In genomic region chr6:46590765-46591164, GRCh38 we compare ENCODE assay signal across 40 cellular contexts.
"Had no signal": no experiment of that assay in that cellular context is flagged by ENCODE, and none has a peak within 500 bp of the region (broad histone marks: within the 10 kb centered on the region; RNA-seq: fewer than 3 reads in every experiment).

No MANE protein-coding gene starts in this region.

- ATAC-seq: activated naive CD4-positive, alpha-beta T cell treated with anti-CD3 and anti-CD28 coated beads, Interleukin-2, amount 50 U/mL, for 72 hours; activated naive CD8-positive, alpha-beta T cell treated with anti-CD3 and anti-CD28 coated beads, Interleukin-2, amount 50 U/mL, for 24 hours; activated T-cell treated with anti-CD3 and anti-CD28 coated beads, Interleukin-2, amount 50 U/mL, for 4 hours; activated T-cell treated with anti-CD3 and anti-CD28 coated beads, Interleukin-2, amount 50 U/mL, for 72 hours; activated T-helper 17 cell treated with anti-CD3 and anti-CD28 coated beads, Interleukin-2, amount 50 U/mL, for 72 hours; body of pancreas had no signal

- H3K4me3 Mint-ChIP-seq: activated naive CD4-positive, alpha-beta T cell treated with anti-CD3 and anti-CD28 coated beads for 36 hours; activated naive CD4-positive, alpha-beta T cell treated with anti-CD3 and anti-CD28 coated beads, Interleukin-2, amount 10 ng/mL, durations not matched to agents 7 days and 5 days; activated naive CD4-positive, alpha-beta T cell treated with anti-CD3 and anti-CD28 coated beads, Interleukin-2, amount 50 U/mL, for 24 hours; activated naive CD8-positive, alpha-beta T cell; activated naive CD8-positive, alpha-beta T cell treated with anti-CD3 and anti-CD28 coated beads for 36 hours; activated naive CD8-positive, alpha-beta T cell treated with anti-CD3 and anti-CD28 coated beads, Interleukin-2, amount 10 ng/mL, durations not matched to agents 7 days and 5 days; activated naive CD8-positive, alpha-beta T cell treated with anti-CD3 and anti-CD28 coated beads, Interleukin-2, amount 50 U/mL, for 24 hours; activated T-cell treated with anti-CD3 and anti-CD28 coated beads, Interleukin-2, amount 50 U/mL, for 24 hours; activated T-cell treated with anti-CD3 and anti-CD28 coated beads, Interleukin-2, amount 50 U/mL, for 4 hours; activated T-cell treated with anti-CD3 and anti-CD28 coated beads, Interleukin-2, amount 50 U/mL, for 72 hours; activated T-helper 1 cell treated with anti-CD3 and anti-CD28 coated beads, Interleukin-12 subunit alpha, Interleukin-12 subunit beta, Interleukin-2, Interleukin-4 antibody, amounts not matched to agents 30 ng/mL and 10 ng/mL and 1 ng/mL, durations not matched to agents 14 hours and 24 hours and 36 hours; activated T-helper 17 cell treated with anti-CD3 and anti-CD28 coated beads, Interleukin-2, amount 50 U/mL, for 72 hours; brain; central memory CD8-positive, alpha-beta T cell had no signal

- H3K4me3 ChIP-seq: adrenal gland, ascending aorta, body of pancreas, breast epithelium, cardiac muscle cell had no signal

- H3K27ac ChIP-seq: adrenal gland, ascending aorta, body of pancreas, brain microvascular endothelial cell, breast epithelium, cardiac muscle cell had no signal

- H3K27ac Mint-ChIP-seq: activated naive CD4-positive, alpha-beta T cell treated with anti-CD3 and anti-CD28 coated beads for 36 hours; activated naive CD4-positive, alpha-beta T cell treated with anti-CD3 and anti-CD28 coated beads, Interleukin-2, amount 10 ng/mL, durations not matched to agents 7 days and 5 days; activated naive CD4-positive, alpha-beta T cell treated with anti-CD3 and anti-CD28 coated beads, Interleukin-2, amount 50 U/mL, for 24 hours; activated naive CD4-positive, alpha-beta T cell treated with anti-CD3 and anti-CD28 coated beads, Interleukin-2, amount 50 U/mL, for 72 hours; activated naive CD8-positive, alpha-beta T cell; activated naive CD8-positive, alpha-beta T cell treated with anti-CD3 and anti-CD28 coated beads for 36 hours; activated naive CD8-positive, alpha-beta T cell treated with anti-CD3 and anti-CD28 coated beads, Interleukin-2, amount 10 ng/mL, durations not matched to agents 7 days and 5 days; activated naive CD8-positive, alpha-beta T cell treated with anti-CD3 and anti-CD28 coated beads, Interleukin-2, amount 50 U/mL, for 24 hours; activated T-cell treated with anti-CD3 and anti-CD28 coated beads, Interleukin-2, amount 50 U/mL, for 24 hours; activated T-cell treated with anti-CD3 and anti-CD28 coated beads, Interleukin-2, amount 50 U/mL, for 72 hours; activated T-helper 1 cell treated with anti-CD3 and anti-CD28 coated beads, Interleukin-12 subunit alpha, Interleukin-12 subunit beta, Interleukin-2, Interleukin-4 antibody, amounts not matched to agents 30 ng/mL and 10 ng/mL and 1 ng/mL, durations not matched to agents 14 hours and 24 hours and 36 hours; activated T-helper 17 cell treated with anti-CD3 and anti-CD28 coated beads, Interleukin-2, amount 50 U/mL, for 72 hours; activated T-helper 2 cell treated with anti-CD3 and anti-CD28 coated beads, Interferon-gamma antibody, Interleukin-2, Interleukin-4, amounts not matched to agents 10 μg/mL and 5 μg/mL and 100 μg/mL, durations not matched to agents 14 hours and 24 hours and 36 hours; brain had no signal

- H3K36me3 ChIP-seq: adrenal gland, ascending aorta, brain microvascular endothelial cell, breast epithelium, cardiac muscle cell had no signal

- FAIRE-seq: astrocyte, bronchial epithelial cell had no signal

- H3K4me1 ChIP-seq: adrenal gland, body of pancreas, breast epithelium had no signal

- H3K27me3 ChIP-seq: adrenal gland, ascending aorta, body of pancreas, brain microvascular endothelial cell, breast epithelium, cardiac muscle cell had no signal

- H3K9me3 ChIP-seq: ascending aorta, body of pancreas, breast epithelium had no signal

- H3K36me3 Mint-ChIP-seq: activated naive CD4-positive, alpha-beta T cell treated with anti-CD3 and anti-CD28 coated beads, Interleukin-2, amount 10 ng/mL, durations not matched to agents 7 days and 5 days; activated naive CD4-positive, alpha-beta T cell treated with anti-CD3 and anti-CD28 coated beads, Interleukin-2, amount 50 U/mL, for 24 hours; activated naive CD4-positive, alpha-beta T cell treated with anti-CD3 and anti-CD28 coated beads, Interleukin-2, amount 50 U/mL, for 72 hours; activated naive CD8-positive, alpha-beta T cell; activated naive CD8-positive, alpha-beta T cell treated with anti-CD3 and anti-CD28 coated beads for 36 hours; activated naive CD8-positive, alpha-beta T cell treated with anti-CD3 and anti-CD28 coated beads, Interleukin-2, amount 10 ng/mL, durations not matched to agents 7 days and 5 days had no signal

- DNase-seq: activated effector memory CD4-positive, alpha-beta T cell treated with anti-CD3 and anti-CD28 coated beads, Interleukin-2, amount 50 U/mL, for 16 hours; activated effector memory CD4-positive, alpha-beta T cell treated with Interleukin-2 at 50 U/mL for 16 hours; activated gamma-delta T cell; activated gamma-delta T cell treated with Interleukin-2 at 50 U/mL for 16 hours; activated naive CD4-positive, alpha-beta T cell; activated naive CD4-positive, alpha-beta T cell treated with anti-CD3 and anti-CD28 coated beads for 36 hours; activated naive CD4-positive, alpha-beta T cell treated with anti-CD3 and anti-CD28 coated beads, Interleukin-2, amount 10 ng/mL, durations not matched to agents 7 days and 5 days; activated naive CD4-positive, alpha-beta T cell treated with anti-CD3 and anti-CD28 coated beads, Interleukin-2, amount 50 U/mL, for 16 hours; activated naive CD4-positive, alpha-beta T cell treated with Interleukin-2 at 50 U/mL for 16 hours; activated naive CD8-positive, alpha-beta T cell treated with anti-CD3 and anti-CD28 coated beads for 36 hours; activated naive CD8-positive, alpha-beta T cell treated with anti-CD3 and anti-CD28 coated beads, Interleukin-2, amount 10 ng/mL, durations not matched to agents 7 days and 5 days; activated naive CD8-positive, alpha-beta T cell treated with anti-CD3 and anti-CD28 coated beads, Interleukin-2, amount 50 U/mL, for 24 hours; activated T-cell treated with anti-CD3 and anti-CD28 coated beads, Interleukin-2, amount 50 U/mL, for 1 hour; activated T-cell treated with anti-CD3 and anti-CD28 coated beads, Interleukin-2, amount 50 U/mL, for 24 hours; activated T-cell treated with anti-CD3 and anti-CD28 coated beads, Interleukin-2, amount 50 U/mL, for 4 hours; activated T-cell treated with anti-CD3 and anti-CD28 coated beads, Interleukin-2, amount 50 U/mL, for 48 hours; activated T-cell treated with anti-CD3 and anti-CD28 coated beads, Interleukin-2, amount 50 U/mL, for 72 hours; adrenal gland; amniotic stem cell; amygdala; anterior cingulate cortex; aorta; body of pancreas; brain microvascular endothelial cell; caudate nucleus; central memory CD4-positive, alpha-beta T cell; cerebellar nuclear complex had no signal

- H3K27me3 Mint-ChIP-seq: brain had no signal

- H3K9me3 Mint-ChIP-seq: activated naive CD4-positive, alpha-beta T cell treated with anti-CD3 and anti-CD28 coated beads, Interleukin-2, amount 10 ng/mL, durations not matched to agents 7 days and 5 days; activated naive CD4-positive, alpha-beta T cell treated with anti-CD3 and anti-CD28 coated beads, Interleukin-2, amount 50 U/mL, for 24 hours; activated naive CD8-positive, alpha-beta T cell treated with anti-CD3 and anti-CD28 coated beads for 36 hours; activated T-helper 1 cell treated with anti-CD3 and anti-CD28 coated beads, Interleukin-12 subunit alpha, Interleukin-12 subunit beta, Interleukin-2, Interleukin-4 antibody, amounts not matched to agents 30 ng/mL and 10 ng/mL and 1 ng/mL, durations not matched to agents 14 hours and 24 hours and 36 hours; activated T-helper 17 cell treated with anti-CD3 and anti-CD28 coated beads, Interleukin-2, amount 50 U/mL, for 72 hours; activated T-helper 2 cell treated with anti-CD3 and anti-CD28 coated beads, Interferon-gamma antibody, Interleukin-2, Interleukin-4, amounts not matched to agents 10 μg/mL and 5 μg/mL and 100 μg/mL, durations not matched to agents 14 hours and 24 hours and 36 hours; central memory CD8-positive, alpha-beta T cell had no signal

- H3K4me1 Mint-ChIP-seq: activated naive CD4-positive, alpha-beta T cell treated with anti-CD3 and anti-CD28 coated beads, Interleukin-2, amount 10 ng/mL, durations not matched to agents 7 days and 5 days; activated naive CD4-positive, alpha-beta T cell treated with anti-CD3 and anti-CD28 coated beads, Interleukin-2, amount 50 U/mL, for 24 hours; activated naive CD8-positive, alpha-beta T cell treated with anti-CD3 and anti-CD28 coated beads, Interleukin-2, amount 10 ng/mL, durations not matched to agents 7 days and 5 days; activated naive CD8-positive, alpha-beta T cell treated with anti-CD3 and anti-CD28 coated beads, Interleukin-2, amount 50 U/mL, for 24 hours; activated T-helper 17 cell treated with anti-CD3 and anti-CD28 coated beads, Interleukin-2, amount 50 U/mL, for 72 hours; brain; central memory CD8-positive, alpha-beta T cell had no signal
